ENCODE assay signal across 8 cellular contexts in genomic region chr2:241882090-241882625, GRCh38. TPM values are rescaled to one million over a fixed set of nuclear protein-coding genes. Genes with fewer than 3 reads are reported as not detected.
A peak's percentile ranks its signal among the peaks of the same experiment; 100 is the strongest.
DNase-seq lines count a peak whose midpoint lies in the region; ATAC-seq and TF ChIP-seq lines count a peak whose summit lies in the region.

No MANE protein-coding gene starts in this region.

- no peaks in the 10 kb centered on the region for H3K4me1 Mint-ChIP-seq in Caco-2 (ENCODE audit: low read depth, unreplicated experiment)
- peaks cover 25 to 56% (median 50%) of the 10 kb centered on the region in 4 donors for H3K4me1 Mint-ChIP-seq in naive thymus-derived CD8-positive, alpha-beta T cell

- no peaks in the 10 kb centered on the region for H3K9me3 Mint-ChIP-seq in Caco-2 (ENCODE audit: unreplicated experiment)
- H3K9me3 Mint-ChIP-seq in naive thymus-derived CD8-positive, alpha-beta T cell: peaks cover 0 to 4% (median 0%) of the 10 kb centered on the region in 9 donors

- H3K27ac Mint-ChIP-seq in Caco-2 (ENCODE audit: unreplicated experiment): peak overlapping the region; percentile 75
- H3K27ac Mint-ChIP-seq in naive thymus-derived CD8-positive, alpha-beta T cell: peak overlapping the region; percentile 90 to 100 (median 95)

- peak overlapping the region; percentile 34 for H3K4me3 ChIP-seq in Caco-2 (ENCODE audit: low read depth, low read length)
- H3K4me3 ChIP-seq in thyroid gland (replicated peaks in 1 of 3): peak overlapping the region in 1 of 3 donors; percentile 15

- TF ChIP-seq CTCF in Caco-2 (IDR thresholded peaks at IDR 0.05; ENCODE audit: insufficient read depth in 1 of 2, low read depth in 1 of 2, low read length in 1 of 2, severe bottlenecking in 1 of 2, unreplicated experiment in 1 of 2): peak in 1 of 2 experiments; percentile 22
- TF ChIP-seq CTCF in VCaP (conservative IDR thresholded peaks at IDR 0.05): 0 out of 2 replicates have a peak, but pooled peaks have one; percentile 13
- peak in 1 of 6 experiments; percentile 9 for TF ChIP-seq CTCF in thyroid gland (IDR thresholded peaks at IDR 0.05)

- CTCF ChIA-PET in Caco-2 (lab: Charles Lee): no interaction called here

- H3K4me3 Mint-ChIP-seq in Caco-2 (ENCODE audit: unreplicated experiment): peak overlapping the region; percentile 84
- peak overlapping the region; percentile 84 to 99 (median 92) for H3K4me3 Mint-ChIP-seq in naive thymus-derived CD8-positive, alpha-beta T cell

- no peak for TF ChIP-seq POLR2A in thyroid gland (IDR thresholded peaks at IDR 0.05)

- H3K27ac ChIP-seq in VCaP (peak overlapping the region; percentile 91), thyroid gland (peak overlapping the region; percentile 23 to 41 (median 41))

- peaks cover 4% of the 10 kb centered on the region; the same call in 1 of the 2 replicates for H3K4me1 ChIP-seq in Caco-2
- H3K4me1 ChIP-seq in thyroid gland: peaks cover 6 to 14% of the 10 kb centered on the region in 2 donors

- no TSS peak for BruUV-seq in Caco-2 (replicated peaks; lab: Mats Ljungman, UMichigan)

- WGBS in thyroid gland, 2 donors: 29 to 59% methylated on average over 16 to 23 of the region's 23 CpGs

- peaks cover 11% of the 10 kb centered on the region for H3K36me3 Mint-ChIP-seq in Caco-2 (ENCODE audit: insufficient read depth, unreplicated experiment)
- H3K36me3 Mint-ChIP-seq in naive thymus-derived CD8-positive, alpha-beta T cell: peaks cover 0 to 24% (median 8%) of the 10 kb centered on the region in 3 donors

- intact Hi-C loops in Caco-2 (cut with micrococcal nuclease; ENCODE audit: unreplicated experiment): no loop called here
- intact Hi-C loops in thyroid gland (cut with DNase I): no loop called here

- H3K36me3 ChIP-seq in Caco-2 (ENCODE audit: control insufficient read depth, insufficient read depth, low read length) (no peaks in the 10 kb centered on the region), thyroid gland (no peaks in the 10 kb centered on the region)

- POLR2A ChIA-PET in Caco-2 (lab: Charles Lee): no interaction called here
- POLR2A ChIA-PET in naive thymus-derived CD8-positive, alpha-beta T cell (lab: Charles Lee): interaction anchor here (0.6 to 1.7 kb wide), 3 partner anchors 180 to 772 kb away, joined by 3 to 12 read pairs (median 4); partner anchors contain the start of gene ING5

- ATAC-seq in GM19324 (IDR thresholded peaks at IDR 0.05; ENCODE audit: low FRiP score, unreplicated experiment) (peak; percentile 64), HG03432 (IDR thresholded peaks at IDR 0.05; ENCODE audit: unreplicated experiment) (peak; percentile 66)
- ATAC-seq in naive thymus-derived CD8-positive, alpha-beta T cell: peak; percentile 68 to 73

- H3K9me3 ChIP-seq in Caco-2: no peaks in the 10 kb centered on the region
- no peaks in the 10 kb centered on the region for H3K9me3 ChIP-seq in thyroid gland

- no peaks in the 10 kb centered on the region for H3K27me3 Mint-ChIP-seq in Caco-2 (ENCODE audit: insufficient read depth, unreplicated experiment)
- H3K27me3 Mint-ChIP-seq in naive thymus-derived CD8-positive, alpha-beta T cell: peaks cover 0 to 4% (median 0%) of the 10 kb centered on the region in 5 donors

- DNase-seq in Caco-2 (peak; percentile 46 to 51), thyroid gland (peak in 1 of 2 donors; percentile 35), DMS79 (lab: John Stamatoyannopoulos, UW) (no peak)
- peak; percentile 70 for DNase-seq in effector CD8-positive, alpha-beta T cell (lab: John Stamatoyannopoulos, UW)
- DNase-seq in naive thymus-derived CD8-positive, alpha-beta T cell: peak in 7 of 10 donors; percentile 28 to 54 (median 45)

- no peaks in the 10 kb centered on the region for H3K27me3 ChIP-seq in Caco-2 (replicated peaks; ENCODE audit: control insufficient read depth, insufficient read depth, low read length)
- H3K27me3 ChIP-seq in thyroid gland: no peaks in the 10 kb centered on the region

RNA-seq across cellular contexts. Expression of gene RTP5, which starts 12.6 kb away (rescaled TPM):
- total RNA-seq in Caco-2 (2022) (not detected in 2 replicates), thyroid gland (under 1 TPM in 1 of 4 donors, not detected in 3; 0.13 TPM)
- total RNA-seq in naive thymus-derived CD8-positive, alpha-beta T cell: not detected
- polyA plus RNA-seq in naive thymus-derived CD8-positive, alpha-beta T cell: not detected

RNA-seq across cellular contexts. Expression of gene PDCD1, which starts 23.5 kb away (rescaled TPM):
- total RNA-seq in Caco-2 (2022) (not detected in 2 replicates), thyroid gland (1 to 10 TPM in 2 of 4 donors, under 1 TPM in 2; 0.49 to 2.3 (median 1.1) TPM)
- total RNA-seq in naive thymus-derived CD8-positive, alpha-beta T cell: under 1 TPM; 0.23 to 0.47 TPM
- 1 to 10 TPM in 1 of 3 donors, under 1 TPM in 2; 0.15 to 6.0 (median 0.60) TPM for polyA plus RNA-seq in naive thymus-derived CD8-positive, alpha-beta T cell
